In genomic region chr11:17077520-17078401, GRCh38 we compare ENCODE assay signal across 8 cellular contexts. TPM values are rescaled to one million over a fixed set of nuclear protein-coding genes. Genes with fewer than 3 reads are reported as not detected.
DNase-seq lines count a peak whose midpoint lies in the region; ATAC-seq and TF ChIP-seq lines count a peak whose summit lies in the region.

RPS13 (minus strand) TSS chr11:17077667; CDS start chr11:17077641, 26 bp downstream.

- no peaks in the 10 kb centered on the region for H3K27me3 ChIP-seq in BE2C
- no peaks in the 10 kb centered on the region for H3K27me3 ChIP-seq in colonic mucosa
- H3K27me3 ChIP-seq in layer of hippocampus (ENCODE audit: control insufficient read depth, insufficient read depth, low read length), result no peaks in the 10 kb centered on the region

- H3K27ac ChIP-seq in colonic mucosa (peak within 1 kb of the TSS; percentile 90), layer of hippocampus (ENCODE audit: low read depth, low read length) (peak within 1 kb of the TSS; percentile 88)

- H3K4me1 ChIP-seq in BE2C (no peaks in the 10 kb centered on the region), colonic mucosa (peaks cover 12% of the 10 kb centered on the region)

- intact Hi-C loops in colonic mucosa (cut with DNase I), result no loop called here

- H3K9ac ChIP-seq in colonic mucosa (ENCODE audit: low read depth in 2 of 2, low read length in 2 of 2), result peak within 1 kb of the TSS; percentile 93 to 99

- DNase-seq in BE2C, result peak; percentile 91
- peak; percentile 86 for DNase-seq in GM19240 (ENCODE audit: insufficient read length, low spot score)
- DNase-seq in NCI-H526 (lab: John Stamatoyannopoulos, UW), result peak; percentile 99
- DNase-seq in activated CD4-positive, alpha-beta T cell treated with anti-CD3 and anti-CD28 coated beads for 48 hours, result peak; percentile 95
- peak; percentile 98 for DNase-seq in colonic mucosa
- peak; percentile 82 to 87 for DNase-seq in stimulated activated CD4-positive, alpha-beta T cell treated with anti-CD3 and anti-CD28 coated beads, Interleukin-1b, Interleukin-23, amount 100 ng/mL, for 4 hours (ENCODE audit: low read depth in 2 of 2)

- TF ChIP-seq CTCF in BE2C (IDR thresholded peaks at IDR 0.05; ENCODE audit: low read depth, low read length) (no peak), colonic mucosa (IDR thresholded peaks at IDR 0.05) (no peak)

- H3K36me3 ChIP-seq in BE2C (peaks cover 33% of the 10 kb centered on the region), colonic mucosa (no peaks in the 10 kb centered on the region)

- peak; percentile 94 for ATAC-seq in HG03460 (IDR thresholded peaks at IDR 0.05; ENCODE audit: unreplicated experiment)

- peak within 1 kb of the TSS; percentile 90 for H3K4me3 ChIP-seq in BE2C (ENCODE audit: low read depth, low read length)
- H3K4me3 ChIP-seq in colonic mucosa, result peak within 1 kb of the TSS; percentile 97

- no peaks in the 10 kb centered on the region for H3K9me3 ChIP-seq in BE2C
- no peaks in the 10 kb centered on the region for H3K9me3 ChIP-seq in colonic mucosa

RNA-seq across cellular contexts. Expression of gene RPS13, which starts in this region (rescaled TPM):
- polyA plus RNA-seq in BE2C (2012; ENCODE audit: insufficient read depth, insufficient read length, low read depth), result 996 TPM
- 100 to 1,000 TPM; 749 to 843 TPM for total RNA-seq in colonic mucosa

Comparison
In these comparisons a context has a peak if more than half of its experiments do, and no peak if none do; other contexts are left out.
1. Peak in every context shown above with its lines: DNase-seq, ATAC-seq, H3K4me3 ChIP-seq and H3K27ac ChIP-seq.